Comparison of ENCODE assay signal across 17 cellular contexts in genomic region chr6:154406869-154407268, GRCh38. TPM values are rescaled to one million over a fixed set of nuclear protein-coding genes. Genes with fewer than 3 reads are reported as not detected.
DNase-seq lines count a peak whose midpoint lies in the region; ATAC-seq and TF ChIP-seq lines count a peak whose summit lies in the region.
"Had no signal": no experiment of that assay in that cellular context is flagged by ENCODE, and none has a peak within 500 bp of the region (broad histone marks: within the 10 kb centered on the region; RNA-seq: fewer than 3 reads in every experiment).

No MANE protein-coding gene starts in this region.

- dilution Hi-C loops in IMR-90 (cut with HindIII; ENCODE audit: low sequenced_read_pairs, unreplicated experiment), result no loop called here

- H2AK5ac ChIP-seq in IMR-90 (ENCODE audit: low read depth, low read length), result peak overlapping the region; percentile 9; the same call in 1 of the 2 replicates

- TF ChIP-seq CTCF in IMR-90 (conservative IDR thresholded peaks at IDR 0.05; ENCODE audit: low read depth, low read length) (no peak), nephron progenitor cell (IDR thresholded peaks at IDR 0.05) (no peak), progenitor cell of endocrine pancreas (IDR thresholded peaks at IDR 0.05; ENCODE audit: unreplicated experiment) (no peak)

- peaks cover 55% of the 10 kb centered on the region for H3K36me3 Mint-ChIP-seq in nephron progenitor cell (ENCODE audit: low read depth)
- H3K36me3 Mint-ChIP-seq in progenitor cell of endocrine pancreas (ENCODE audit: insufficient read depth), result peaks cover 34% of the 10 kb centered on the region

- H3K23ac ChIP-seq in IMR-90 (ENCODE audit: low read depth, low read length), result no peak overlapping the region

- no peak overlapping the region for H3K18ac ChIP-seq in IMR-90 (ENCODE audit: low read depth, low read length)

- H2AFZ ChIP-seq in IMR-90 (replicated peaks; ENCODE audit: low read length, poor library complexity), result no peak overlapping the region

- no peak for TF ChIP-seq RAD21 in IMR-90 (IDR thresholded peaks at IDR 0.05; ENCODE audit: low read length)

- H3K9me3 ChIP-seq in IMR-90 (ENCODE audit: control insufficient read depth, insufficient read depth, low read length) (no peaks in the 10 kb centered on the region), endocrine pancreas (ENCODE audit: control insufficient read depth, low read length) (no peaks in the 10 kb centered on the region)

- H3K4me1 Mint-ChIP-seq in nephron progenitor cell, result peaks cover 21% of the 10 kb centered on the region
- peaks cover 5% of the 10 kb centered on the region for H3K4me1 Mint-ChIP-seq in progenitor cell of endocrine pancreas (ENCODE audit: low read depth)

- H3K27ac ChIP-seq in IMR-90 (ENCODE audit: insufficient read depth, low read length), result no peak overlapping the region
- H3K27ac ChIP-seq: C4-2B, KMS-11 had no signal

- peak overlapping the region; percentile 54; the same call in 1 of the 2 replicates for H3K4ac ChIP-seq in IMR-90 (ENCODE audit: low read depth, low read length)

- DNase-seq in IMR-90, result no peak
- DNase-seq in nephron progenitor cell, result no peak
- no peak for DNase-seq in progenitor cell of endocrine pancreas (ENCODE audit: low spot score, unreplicated experiment)
- DNase-seq in NCI-H1436 (lab: John Stamatoyannopoulos, UW), result no peak
- DNase-seq: ACHN; CD4-positive, alpha-beta T cell; DMS153; DND-41; EL; H9 had no signal

- ATAC-seq in IMR-90 (ENCODE audit: low read depth) (no peak), GM18907 (IDR thresholded peaks at IDR 0.05; ENCODE audit: unreplicated experiment) (no peak), HG02840 (IDR thresholded peaks at IDR 0.05; ENCODE audit: low FRiP score, unreplicated experiment) (no peak)
- ATAC-seq: GM12878 had no signal

- H3K27ac Mint-ChIP-seq in nephron progenitor cell (peak overlapping the region; percentile 14), progenitor cell of endocrine pancreas (peak overlapping the region; percentile 23)
- H3K27ac Mint-ChIP-seq: CD4-positive, alpha-beta T cell had no signal

- H3K14ac ChIP-seq in IMR-90 (replicated peaks; ENCODE audit: low read depth, low read length), result no peak overlapping the region

- no peak overlapping the region; the same call in 1 of the 2 replicates for H4K91ac ChIP-seq in IMR-90 (ENCODE audit: insufficient read depth, low read depth, low read length)

- no CpG with 5 or more reads among the region's 10 CpGs for WGBS in IMR-90 (ENCODE audit: extremely low coverage in 2 of 2, insufficient read length in 1 of 2), 2 experiments

- peak overlapping the region; percentile 38; the same call in 1 of the 3 replicates for H2BK15ac ChIP-seq in IMR-90 (ENCODE audit: low read depth, low read length)

- H3K4me3 Mint-ChIP-seq in nephron progenitor cell (no peak overlapping the region), progenitor cell of endocrine pancreas (ENCODE audit: low read depth) (no peak overlapping the region)
- H3K4me3 Mint-ChIP-seq: CD4-positive, alpha-beta T cell; H9 had no signal

- H3K27me3 ChIP-seq in IMR-90 (ENCODE audit: control insufficient read depth, insufficient read depth, low read length) (no peaks in the 10 kb centered on the region), endocrine pancreas (ENCODE audit: control insufficient read depth, insufficient read depth, low read length) (no peaks in the 10 kb centered on the region)

- H2AK9ac ChIP-seq in IMR-90 (replicated peaks; ENCODE audit: low read depth, low read length, poor library complexity), result no peak overlapping the region

- 0 out of 2 replicates have a peak, but pooled peaks cover 7% of the 10 kb centered on the region for H3K9me1 ChIP-seq in IMR-90 (ENCODE audit: insufficient read depth, low read length)

- no peak overlapping the region for H2BK20ac ChIP-seq in IMR-90 (ENCODE audit: low read depth, low read length)

- in situ Hi-C loops in IMR-90 (cut with MboI; ENCODE audit: low sequenced_read_pairs), result no loop called here

- H3K36me3 ChIP-seq in IMR-90 (ENCODE audit: control insufficient read depth, insufficient read depth, low read length) (peaks cover 14% of the 10 kb centered on the region), endocrine pancreas (ENCODE audit: control insufficient read depth, insufficient read depth, low read length) (peaks cover 11% of the 10 kb centered on the region)

- H3K56ac ChIP-seq in IMR-90 (ENCODE audit: extremely low read depth, insufficient read depth, low read length), result no peak overlapping the region

- H3K4me1 ChIP-seq in IMR-90 (ENCODE audit: control insufficient read depth, insufficient read depth, low read length) (peaks cover 24% of the 10 kb centered on the region), endocrine pancreas (ENCODE audit: control insufficient read depth, insufficient read depth, low read length) (peaks cover 6% of the 10 kb centered on the region)

- H3K27me3 Mint-ChIP-seq in nephron progenitor cell (ENCODE audit: low read depth, poor library complexity) (no peaks in the 10 kb centered on the region), progenitor cell of endocrine pancreas (no peaks in the 10 kb centered on the region)
- H3K27me3 Mint-ChIP-seq: CD4-positive, alpha-beta T cell had no signal

- no peak overlapping the region for H4K5ac ChIP-seq in IMR-90 (ENCODE audit: low read depth, low read length)

- no peak overlapping the region for H4K8ac ChIP-seq in IMR-90 (ENCODE audit: low read depth in 2 of 2, low read length in 2 of 2)

- POLR2A ChIA-PET in IMR-90 (lab: Charles Lee; ENCODE audit: unreplicated experiment), result no interaction called here

- H4K20me1 ChIP-seq in IMR-90 (ENCODE audit: insufficient read depth, low read length), result no peaks in the 10 kb centered on the region; the same call in 1 of the 2 replicates

- intact Hi-C loops in IMR-90 (cut with micrococcal nuclease), result no loop called here

- H3K9me3 Mint-ChIP-seq in nephron progenitor cell (no peaks in the 10 kb centered on the region), progenitor cell of endocrine pancreas (ENCODE audit: low read depth) (no peaks in the 10 kb centered on the region)
- H3K9me3 Mint-ChIP-seq: CD4-positive, alpha-beta T cell; H9 had no signal

- H3K4me2 ChIP-seq in IMR-90 (ENCODE audit: low read depth, low read length), result no peak overlapping the region
- H3K4me2 ChIP-seq: KMS-11 had no signal

- peaks cover 0 to 22% of the 10 kb centered on the region in 2 experiments; a peak in 3 of 4 replicates for H3K79me1 ChIP-seq in IMR-90 (ENCODE audit: low read depth in 1 of 2, low read length in 2 of 2)

- no TSS peak for BruUV-seq in IMR-90 (replicated peaks; lab: Mats Ljungman, UMichigan)

- no peak overlapping the region for H2BK120ac ChIP-seq in IMR-90 (ENCODE audit: low read depth, low read length)

- no peak for TF ChIP-seq POLR2A in IMR-90 (IDR thresholded peaks at IDR 0.05; ENCODE audit: low read depth, low read length)

- no peak overlapping the region for H2BK5ac ChIP-seq in IMR-90 (ENCODE audit: low read depth, low read length, poor library complexity, severe bottlenecking)

- no peak overlapping the region for H3K9ac ChIP-seq in IMR-90 (ENCODE audit: low read depth, low read length)
- peak overlapping the region; percentile 10 for H3K9ac ChIP-seq in endocrine pancreas (ENCODE audit: control insufficient read depth, insufficient read depth, low read length)
- H3K9ac ChIP-seq: KMS-11 had no signal

- CTCF ChIA-PET in IMR-90 (lab: Yijun Ruan, JAX), result no interaction called here

- H3K4me3 ChIP-seq in IMR-90 (ENCODE audit: insufficient read depth, low read depth, low read length), result no peak overlapping the region
- no peak overlapping the region for H3K4me3 ChIP-seq in endocrine pancreas (ENCODE audit: control insufficient read depth, insufficient read depth, low read length)
- H3K4me3 ChIP-seq: GM12878 had no signal

TF ChIP-seq in IMR-90, 13 proteins besides CTCF, POLR2A, EP300 and RAD21:
- no peak for TF ChIP-seq USF2 (IDR thresholded peaks at IDR 0.05; ENCODE audit: low read depth, low read length)
- TF ChIP-seq NFE2L2 (IDR thresholded peaks at IDR 0.05; ENCODE audit: low read depth, low read length), result no peak
- TF ChIP-seq MAFK (IDR thresholded peaks at IDR 0.05; ENCODE audit: low read depth, low read length), result no peak
- no peak for TF ChIP-seq BHLHE40 (IDR thresholded peaks at IDR 0.05; ENCODE audit: low read depth, low read length)
- TF ChIP-seq RCOR1 (IDR thresholded peaks at IDR 0.05; ENCODE audit: insufficient replicate concordance, low read length), result no peak
- no peak for TF ChIP-seq ELK1 (IDR thresholded peaks at IDR 0.05; ENCODE audit: borderline replicate concordance, low read depth, low read length)
- TF ChIP-seq CEBPB (IDR thresholded peaks at IDR 0.05; ENCODE audit: low read depth, low read length), result no peak
- no peak for TF ChIP-seq RFX5 (IDR thresholded peaks at IDR 0.05; ENCODE audit: low read depth, low read length)
- no peak for TF ChIP-seq MAZ (IDR thresholded peaks at IDR 0.05; ENCODE audit: borderline replicate concordance, low read depth, low read length)
- TF ChIP-seq CHD1 (IDR thresholded peaks at IDR 0.05; ENCODE audit: low read depth, low read length), result no peak
- no peak for TF ChIP-seq FOS (IDR thresholded peaks at IDR 0.05; ENCODE audit: low read depth, low read length)
- no peak for TF ChIP-seq SMC3 (IDR thresholded peaks at IDR 0.05; ENCODE audit: low read depth, low read length)
- TF ChIP-seq MXI1 (IDR thresholded peaks at IDR 0.05; ENCODE audit: borderline replicate concordance, low read depth, low read length), result no peak
TF ChIP-seq in IMR-90: peak in this region for 0.

RNA-seq across cellular contexts. Expression of gene IPCEF1, which starts 50.3 kb away (rescaled TPM):
- under 0.01 TPM in 2 replicates for total RNA-seq in IMR-90 (2012; rRNA removed)
- polyA plus RNA-seq in IMR-90 (2012; rRNA removed), result 0.03 and 0.07 TPM in 2 replicates
- not detected in 2 replicates for polyA plus RNA-seq in IMR-90 (2012; cell fraction: cytosol; rRNA removed)
- polyA plus RNA-seq in IMR-90 (2012; cell fraction: nucleus; rRNA removed; ENCODE audit: low replicate concordance), result 0.02 and 0.14 TPM in 2 replicates
- total RNA-seq in progenitor cell of endocrine pancreas, result 0.77 and 1.4 TPM in 2 replicates
- total RNA-seq: G401 had no signal
